ENCODE assay signal across 36 cellular contexts in genomic region chr2:159078443-159078842, GRCh38.
"Had no signal": no experiment of that assay in that cellular context is flagged by ENCODE, and none has a peak within 500 bp of the region (broad histone marks: within the 10 kb centered on the region; RNA-seq: fewer than 3 reads in every experiment).

No MANE protein-coding gene starts in this region.

- H3K4me3 ChIP-seq: adrenal gland, ascending aorta, breast epithelium, cardiac muscle cell, colonic mucosa, esophagus muscularis mucosa, gastrocnemius medialis, heart left ventricle had no signal

- H3K27ac ChIP-seq: adrenal gland, ascending aorta, breast epithelium, cardiac muscle cell, colonic mucosa, esophagus muscularis mucosa, foreskin keratinocyte, gastrocnemius medialis, heart left ventricle, WERI-Rb-1 had no signal

- H3K4me1 ChIP-seq: breast epithelium, colonic mucosa, gastrocnemius medialis had no signal

- H3K27me3 ChIP-seq: adrenal gland, ascending aorta, breast epithelium, cardiac muscle cell, colonic mucosa, esophagus muscularis mucosa, foreskin keratinocyte, gastrocnemius medialis, heart left ventricle had no signal

- ATAC-seq: activated CD4-positive, CD25-positive, alpha-beta regulatory T cell treated with anti-CD3 and anti-CD28 coated beads, Interleukin-2, amount 50 U/mL, for 24 hours; activated CD8-positive, alpha-beta memory T cell treated with anti-CD3 and anti-CD28 coated beads, Interleukin-2, amount 10 ng/mL, durations not matched to agents 7 days and 5 days; activated CD8-positive, alpha-beta T cell treated with anti-CD3 and anti-CD28 coated beads, Interleukin-2, amount 10 ng/mL, durations not matched to agents 7 days and 5 days; activated naive CD8-positive, alpha-beta T cell treated with anti-CD3 and anti-CD28 coated beads, Interleukin-2, amount 50 U/mL, for 24 hours; foreskin keratinocyte; gastrocnemius medialis; heart left ventricle; T-helper 17 cell had no signal

- H3K4me3 Mint-ChIP-seq: activated B cell treated with CpG ODN at 0.5 μM for 24 hours; activated CD4-positive, alpha-beta memory T cell treated with anti-CD3 and anti-CD28 coated beads for 36 hours; activated CD8-positive, alpha-beta memory T cell treated with anti-CD3 and anti-CD28 coated beads, Interleukin-2, amount 10 ng/mL, durations not matched to agents 7 days and 5 days; activated CD8-positive, alpha-beta T cell treated with anti-CD3 and anti-CD28 coated beads, Interleukin-2, amount 10 ng/mL, durations not matched to agents 7 days and 5 days; activated naive CD4-positive, alpha-beta T cell treated with anti-CD3 and anti-CD28 coated beads for 36 hours; activated naive CD4-positive, alpha-beta T cell treated with anti-CD3 and anti-CD28 coated beads, Interleukin-2, amount 50 U/mL, for 24 hours; activated naive CD8-positive, alpha-beta T cell treated with anti-CD3 and anti-CD28 coated beads for 36 hours; activated naive CD8-positive, alpha-beta T cell treated with anti-CD3 and anti-CD28 coated beads, Interleukin-2, amount 50 U/mL, for 24 hours; activated T-helper 1 cell treated with anti-CD3 and anti-CD28 coated beads, Interleukin-12 subunit alpha, Interleukin-12 subunit beta, Interleukin-2, Interleukin-4 antibody, amounts not matched to agents 30 ng/mL and 10 ng/mL and 1 ng/mL, durations not matched to agents 14 hours and 24 hours and 36 hours; brain; endodermal cell; T-helper 17 cell; T-helper 2 cell treated with Interferon-gamma antibody and Interleukin-4, amounts not matched to agents 5 μg/mL and 100 μg/mL, for 36 hours had no signal

- DNase-seq: activated B cell treated with CpG ODN at 0.5 μM for 24 hours; activated CD4-positive, alpha-beta memory T cell treated with anti-CD3 and anti-CD28 coated beads for 36 hours; activated CD4-positive, alpha-beta T cell treated with anti-CD3 and anti-CD28 coated beads for 48 hours; activated CD8-positive, alpha-beta memory T cell treated with anti-CD3 and anti-CD28 coated beads, Interleukin-2, amount 10 ng/mL, durations not matched to agents 7 days and 5 days; activated CD8-positive, alpha-beta memory T cell treated with anti-CD3 and anti-CD28 coated beads, Interleukin-2, amount 50 U/mL, for 4 hours; activated CD8-positive, alpha-beta T cell treated with anti-CD3 and anti-CD28 coated beads, Interleukin-2, amount 10 ng/mL, durations not matched to agents 7 days and 5 days; activated effector memory CD4-positive, alpha-beta T cell treated with anti-CD3 and anti-CD28 coated beads, Interleukin-2, amount 50 U/mL, for 16 hours; activated naive CD4-positive, alpha-beta T cell treated with anti-CD3 and anti-CD28 coated beads for 36 hours; activated naive CD8-positive, alpha-beta T cell treated with anti-CD3 and anti-CD28 coated beads for 36 hours; activated naive CD8-positive, alpha-beta T cell treated with anti-CD3 and anti-CD28 coated beads, Interleukin-2, amount 50 U/mL, for 24 hours; activated T-cell treated with anti-CD3 and anti-CD28 coated beads, Interleukin-2, amount 50 U/mL, for 1 hour; activated T-cell treated with anti-CD3 and anti-CD28 coated beads, Interleukin-2, amount 50 U/mL, for 48 hours; adrenal gland; central memory CD4-positive, alpha-beta T cell; cerebellar nuclear complex; colonic mucosa; effector memory CD4-positive, alpha-beta T cell; endodermal cell; erythroblast; foreskin keratinocyte; gastrocnemius medialis; glutamatergic neuron; heart left ventricle; T-helper 17 cell; T1000; WERI-Rb-1 had no signal

- H3K4me1 Mint-ChIP-seq: activated B cell treated with CpG ODN at 0.5 μM for 24 hours; activated CD8-positive, alpha-beta memory T cell treated with anti-CD3 and anti-CD28 coated beads, Interleukin-2, amount 10 ng/mL, durations not matched to agents 7 days and 5 days; activated naive CD4-positive, alpha-beta T cell treated with anti-CD3 and anti-CD28 coated beads, Interleukin-2, amount 50 U/mL, for 24 hours; activated naive CD8-positive, alpha-beta T cell treated with anti-CD3 and anti-CD28 coated beads for 36 hours; activated naive CD8-positive, alpha-beta T cell treated with anti-CD3 and anti-CD28 coated beads, Interleukin-2, amount 50 U/mL, for 24 hours; T-helper 17 cell had no signal

- H3K36me3 Mint-ChIP-seq: activated CD4-positive, alpha-beta memory T cell treated with anti-CD3 and anti-CD28 coated beads for 36 hours; activated CD8-positive, alpha-beta memory T cell treated with anti-CD3 and anti-CD28 coated beads, Interleukin-2, amount 10 ng/mL, durations not matched to agents 7 days and 5 days; activated naive CD8-positive, alpha-beta T cell treated with anti-CD3 and anti-CD28 coated beads for 36 hours; brain had no signal

- H3K36me3 ChIP-seq: adrenal gland, ascending aorta, breast epithelium, cardiac muscle cell, colonic mucosa, esophagus muscularis mucosa, gastrocnemius medialis, heart left ventricle, WERI-Rb-1 had no signal

- H3K27me3 Mint-ChIP-seq: activated naive CD8-positive, alpha-beta T cell treated with anti-CD3 and anti-CD28 coated beads for 36 hours; activated naive CD8-positive, alpha-beta T cell treated with anti-CD3 and anti-CD28 coated beads, Interleukin-2, amount 50 U/mL, for 24 hours had no signal

- H3K27ac Mint-ChIP-seq: activated B cell treated with CpG ODN at 0.5 μM for 24 hours; activated CD4-positive, alpha-beta memory T cell treated with anti-CD3 and anti-CD28 coated beads for 36 hours; activated CD8-positive, alpha-beta memory T cell treated with anti-CD3 and anti-CD28 coated beads, Interleukin-2, amount 10 ng/mL, durations not matched to agents 7 days and 5 days; activated CD8-positive, alpha-beta T cell treated with anti-CD3 and anti-CD28 coated beads, Interleukin-2, amount 10 ng/mL, durations not matched to agents 7 days and 5 days; activated naive CD4-positive, alpha-beta T cell treated with anti-CD3 and anti-CD28 coated beads for 36 hours; activated naive CD4-positive, alpha-beta T cell treated with anti-CD3 and anti-CD28 coated beads, Interleukin-2, amount 50 U/mL, for 24 hours; activated naive CD8-positive, alpha-beta T cell treated with anti-CD3 and anti-CD28 coated beads for 36 hours; activated naive CD8-positive, alpha-beta T cell treated with anti-CD3 and anti-CD28 coated beads, Interleukin-2, amount 50 U/mL, for 24 hours; activated T-helper 1 cell treated with anti-CD3 and anti-CD28 coated beads, Interleukin-12 subunit alpha, Interleukin-12 subunit beta, Interleukin-2, Interleukin-4 antibody, amounts not matched to agents 30 ng/mL and 10 ng/mL and 1 ng/mL, durations not matched to agents 14 hours and 24 hours and 36 hours; activated T-helper 2 cell treated with anti-CD3 and anti-CD28 coated beads, Interferon-gamma antibody, Interleukin-2, Interleukin-4, amounts not matched to agents 10 μg/mL and 5 μg/mL and 100 μg/mL, durations not matched to agents 14 hours and 24 hours and 36 hours; endodermal cell; T-helper 17 cell; T-helper 2 cell treated with Interferon-gamma antibody and Interleukin-4, amounts not matched to agents 5 μg/mL and 100 μg/mL, for 36 hours had no signal

- H3K9me3 Mint-ChIP-seq: activated B cell treated with CpG ODN at 0.5 μM for 24 hours; activated CD4-positive, alpha-beta memory T cell treated with anti-CD3 and anti-CD28 coated beads for 36 hours; activated naive CD4-positive, alpha-beta T cell treated with anti-CD3 and anti-CD28 coated beads for 36 hours; activated naive CD4-positive, alpha-beta T cell treated with anti-CD3 and anti-CD28 coated beads, Interleukin-2, amount 50 U/mL, for 24 hours; activated naive CD8-positive, alpha-beta T cell treated with anti-CD3 and anti-CD28 coated beads, Interleukin-2, amount 50 U/mL, for 24 hours; activated T-helper 1 cell treated with anti-CD3 and anti-CD28 coated beads, Interleukin-12 subunit alpha, Interleukin-12 subunit beta, Interleukin-2, Interleukin-4 antibody, amounts not matched to agents 30 ng/mL and 10 ng/mL and 1 ng/mL, durations not matched to agents 14 hours and 24 hours and 36 hours; activated T-helper 2 cell treated with anti-CD3 and anti-CD28 coated beads, Interferon-gamma antibody, Interleukin-2, Interleukin-4, amounts not matched to agents 10 μg/mL and 5 μg/mL and 100 μg/mL, durations not matched to agents 14 hours and 24 hours and 36 hours; brain; endodermal cell; T-helper 2 cell treated with Interferon-gamma antibody and Interleukin-4, amounts not matched to agents 5 μg/mL and 100 μg/mL, for 36 hours had no signal

- H3K9me3 ChIP-seq: adrenal gland, ascending aorta, breast epithelium, colonic mucosa, esophagus muscularis mucosa, gastrocnemius medialis, heart left ventricle had no signal
